1 cellular context compared by ENCODE assay signal in the genomic region with DNA sequence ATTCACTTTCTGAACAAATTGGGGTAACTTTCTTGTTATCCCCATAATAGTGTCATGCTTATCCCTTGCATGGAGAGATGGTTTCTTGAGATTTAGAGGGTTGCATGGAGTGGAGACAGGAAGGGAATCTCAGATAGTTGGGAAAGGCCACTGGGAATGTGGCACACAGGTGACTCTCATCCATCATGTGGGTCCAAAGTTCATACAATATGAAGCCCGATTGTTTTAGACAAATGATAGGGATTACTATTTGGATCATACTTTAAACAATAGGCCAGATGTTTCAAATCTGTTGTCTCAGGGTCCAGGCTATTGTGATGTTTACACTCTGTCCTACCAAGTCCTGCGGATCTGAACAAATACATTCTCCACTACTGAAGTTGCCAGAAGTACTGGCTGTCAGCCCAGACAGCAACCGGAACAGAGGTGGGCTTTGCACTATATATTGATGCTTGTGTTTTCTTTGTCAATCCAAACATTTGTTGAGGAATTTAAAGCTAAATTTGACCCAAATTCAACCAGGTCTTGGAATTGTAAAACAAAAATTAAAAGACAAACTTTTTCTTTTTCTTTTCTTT.
TF ChIP-seq lines count a peak whose summit lies in the region.

No MANE protein-coding gene starts in this region.

TF ChIP-seq in HepG2, 621 proteins besides CTCF, POLR2A, EP300 and RAD21 (continued from another document):
- TF ChIP-seq, protein P1, sequence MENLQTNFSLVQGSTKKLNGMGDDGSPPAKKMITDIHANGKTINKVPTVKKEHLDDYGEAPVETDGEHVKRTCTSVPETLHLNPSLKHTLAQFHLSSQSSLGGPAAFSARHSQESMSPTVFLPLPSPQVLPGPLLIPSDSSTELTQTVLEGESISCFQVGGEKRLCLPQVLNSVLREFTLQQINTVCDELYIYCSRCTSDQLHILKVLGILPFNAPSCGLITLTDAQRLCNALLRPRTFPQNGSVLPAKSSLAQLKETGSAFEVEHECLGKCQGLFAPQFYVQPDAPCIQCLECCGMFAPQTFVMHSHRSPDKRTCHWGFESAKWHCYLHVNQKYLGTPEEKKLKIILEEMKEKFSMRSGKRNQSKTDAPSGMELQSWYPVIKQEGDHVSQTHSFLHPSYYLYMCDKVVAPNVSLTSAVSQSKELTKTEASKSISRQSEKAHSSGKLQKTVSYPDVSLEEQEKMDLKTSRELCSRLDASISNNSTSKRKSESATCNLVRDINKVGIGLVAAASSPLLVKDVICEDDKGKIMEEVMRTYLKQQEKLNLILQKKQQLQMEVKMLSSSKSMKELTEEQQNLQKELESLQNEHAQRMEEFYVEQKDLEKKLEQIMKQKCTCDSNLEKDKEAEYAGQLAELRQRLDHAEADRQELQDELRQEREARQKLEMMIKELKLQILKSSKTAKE (CRISPR knock-in tag; IDR thresholded peaks at IDR 0.05; ENCODE audit: borderline replicate concordance), result 0 out of 2 replicates have a peak, but pooled peaks have one; percentile 17
- TF ChIP-seq HMG20A (CRISPR knock-in tag; IDR thresholded peaks at IDR 0.05; ENCODE audit: borderline replicate concordance) (no peak; the same call in 1 of the 2 replicates), SOX5 (CRISPR knock-in tag; IDR thresholded peaks at IDR 0.05; ENCODE audit: borderline replicate concordance) (peak; percentile 95), ZNF232 (CRISPR knock-in tag; IDR thresholded peaks at IDR 0.05; ENCODE audit: borderline replicate concordance) (no peak), SALL1 (CRISPR knock-in tag; IDR thresholded peaks at IDR 0.05) (peak; percentile 51; the same call in 1 of the 2 replicates), ZNF878 (CRISPR knock-in tag; IDR thresholded peaks at IDR 0.05) (no peak), REPIN1 (CRISPR knock-in tag; IDR thresholded peaks at IDR 0.05; ENCODE audit: borderline replicate concordance, low read depth) (no peak), HNF4G (IDR thresholded peaks at IDR 0.05; ENCODE audit: borderline replicate concordance, low read depth, low read length) (0 out of 2 replicates have a peak, but pooled peaks have one; percentile 11), HNF4G (CRISPR knock-in tag; IDR thresholded peaks at IDR 0.05; ENCODE audit: borderline replicate concordance, low read depth) (no peak), SIX4 (CRISPR knock-in tag; IDR thresholded peaks at IDR 0.05) (no peak), GPN1 (CRISPR knock-in tag; IDR thresholded peaks at IDR 0.05; ENCODE audit: borderline replicate concordance) (no peak), ZNF350 (CRISPR knock-in tag; IDR thresholded peaks at IDR 0.05; ENCODE audit: borderline replicate concordance, low read depth) (no peak), HDAC2 (CRISPR knock-in tag; IDR thresholded peaks at IDR 0.05) (0 out of 2 replicates have a peak, but pooled peaks have one; percentile 26), SAP130 (CRISPR knock-in tag; IDR thresholded peaks at IDR 0.05; ENCODE audit: low read depth) (0 out of 2 replicates have a peak, but pooled peaks have one; percentile 18), CENPBD1 (CRISPR knock-in tag; IDR thresholded peaks at IDR 0.05; ENCODE audit: borderline replicate concordance, low read depth) (no peak), SP1 (IDR thresholded peaks at IDR 0.05) (no peak), SP1 (CRISPR knock-in tag; IDR thresholded peaks at IDR 0.05) (no peak), MAFF (IDR thresholded peaks at IDR 0.05; ENCODE audit: low read depth, low read length) (no peak), ZNF224 (CRISPR knock-in tag; IDR thresholded peaks at IDR 0.05) (no peak)
- TF ChIP-seq, protein P2, sequence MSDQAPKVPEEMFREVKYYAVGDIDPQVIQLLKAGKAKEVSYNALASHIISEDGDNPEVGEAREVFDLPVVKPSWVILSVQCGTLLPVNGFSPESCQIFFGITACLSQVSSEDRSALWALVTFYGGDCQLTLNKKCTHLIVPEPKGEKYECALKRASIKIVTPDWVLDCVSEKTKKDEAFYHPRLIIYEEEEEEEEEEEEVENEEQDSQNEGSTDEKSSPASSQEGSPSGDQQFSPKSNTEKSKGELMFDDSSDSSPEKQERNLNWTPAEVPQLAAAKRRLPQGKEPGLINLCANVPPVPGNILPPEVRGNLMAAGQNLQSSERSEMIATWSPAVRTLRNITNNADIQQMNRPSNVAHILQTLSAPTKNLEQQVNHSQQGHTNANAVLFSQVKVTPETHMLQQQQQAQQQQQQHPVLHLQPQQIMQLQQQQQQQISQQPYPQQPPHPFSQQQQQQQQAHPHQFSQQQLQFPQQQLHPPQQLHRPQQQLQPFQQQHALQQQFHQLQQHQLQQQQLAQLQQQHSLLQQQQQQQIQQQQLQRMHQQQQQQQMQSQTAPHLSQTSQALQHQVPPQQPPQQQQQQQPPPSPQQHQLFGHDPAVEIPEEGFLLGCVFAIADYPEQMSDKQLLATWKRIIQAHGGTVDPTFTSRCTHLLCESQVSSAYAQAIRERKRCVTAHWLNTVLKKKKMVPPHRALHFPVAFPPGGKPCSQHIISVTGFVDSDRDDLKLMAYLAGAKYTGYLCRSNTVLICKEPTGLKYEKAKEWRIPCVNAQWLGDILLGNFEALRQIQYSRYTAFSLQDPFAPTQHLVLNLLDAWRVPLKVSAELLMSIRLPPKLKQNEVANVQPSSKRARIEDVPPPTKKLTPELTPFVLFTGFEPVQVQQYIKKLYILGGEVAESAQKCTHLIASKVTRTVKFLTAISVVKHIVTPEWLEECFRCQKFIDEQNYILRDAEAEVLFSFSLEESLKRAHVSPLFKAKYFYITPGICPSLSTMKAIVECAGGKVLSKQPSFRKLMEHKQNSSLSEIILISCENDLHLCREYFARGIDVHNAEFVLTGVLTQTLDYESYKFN (CRISPR knock-in tag; conservative IDR thresholded peaks at IDR 0.05), result peak; percentile 46; the same call in 1 of the 2 replicates
